1 cellular context compared by ENCODE assay signal in genomic region chr2:175973373-175973772, GRCh38.
TF ChIP-seq lines count a peak whose summit lies in the region.

No MANE protein-coding gene starts in this region.

TF ChIP-seq in GM12878, 131 proteins besides CTCF, POLR2A, EP300 and RAD21 (continued from another document):
- no peak for TF ChIP-seq ZNF687 (IDR thresholded peaks at IDR 0.05)
